10 cellular contexts compared by ENCODE assay signal in genomic region chr2:174610243-174610995, GRCh38. TPM values are rescaled to one million over a fixed set of nuclear protein-coding genes. Genes with fewer than 3 reads are reported as not detected.
A peak's percentile ranks its signal among the peaks of the same experiment; 100 is the strongest.
DNase-seq lines count a peak whose midpoint lies in the region; ATAC-seq lines count a peak whose summit lies in the region.
"Had no signal": no experiment of that assay in that cellular context is flagged by ENCODE, and none has a peak within 500 bp of the region (broad histone marks: within the 10 kb centered on the region; RNA-seq: fewer than 3 reads in every experiment).

No MANE protein-coding gene starts in this region.

- no peaks in the 10 kb centered on the region for H3K9me3 Mint-ChIP-seq in immature natural killer cell

- peak overlapping the region; percentile 1 to 62 (median 53) for H3K4me3 Mint-ChIP-seq in immature natural killer cell

- H3K36me3 Mint-ChIP-seq in immature natural killer cell, result peaks cover 3 to 5% (median 5%) of the 10 kb centered on the region in 3 donors

- peaks cover 55 to 97% of the 10 kb centered on the region in 2 donors for H3K4me1 Mint-ChIP-seq in immature natural killer cell

- DNase-seq in AG20443 (ENCODE audit: low spot score), result peak; percentile 47
- peak; percentile 87 for DNase-seq in SKM-1 treated with dmso at 0.1 percent for 144 hours (lab: John Stamatoyannopoulos, UW; ENCODE audit: unreplicated experiment)
- peak in 1 of 3 donors; percentile 32 for DNase-seq in immature natural killer cell
- DNase-seq in OCI-M2 (lab: John Stamatoyannopoulos, UW; ENCODE audit: unreplicated experiment), result no peak
- DNase-seq in COLO829 (ENCODE audit: low spot score), result no peak
- DNase-seq in GDM1 (lab: John Stamatoyannopoulos, UW), result no peak
- DNase-seq: Calu3, NCI-H524 treated with DMSO at 0.1 percent for 48 hours had no signal

- ATAC-seq in GM21423 (IDR thresholded peaks at IDR 0.05; ENCODE audit: unreplicated experiment), result peak; percentile 29
- no peak for ATAC-seq in GM18861 (IDR thresholded peaks at IDR 0.05; ENCODE audit: unreplicated experiment)

- peaks cover 0 to 2% (median 1%) of the 10 kb centered on the region in 3 donors for H3K27me3 Mint-ChIP-seq in immature natural killer cell (ENCODE audit: low read depth in 3 of 3)

- H3K27ac Mint-ChIP-seq in immature natural killer cell, result peak overlapping the region; percentile 82 to 89 (median 86)

RNA-seq across cellular contexts. Expression of gene WIPF1, which starts 12.8 kb away (rescaled TPM):
- 100 to 1,000 TPM in 2 of 3 donors, 10 to 100 TPM in 1; 93.7 to 252 (median 131) TPM for polyA plus RNA-seq in immature natural killer cell

Comparison
In these comparisons a context has a peak if more than half of its experiments do, and no peak if none do; other contexts are left out.
1. DNase-seq: peak in AG20443 (single experiment) and SKM-1 treated with dmso at 0.1 percent for 144 hours (single experiment); none in OCI-M2 (single experiment), COLO829 (single experiment) and GDM1 (single experiment).